In the genomic region with DNA sequence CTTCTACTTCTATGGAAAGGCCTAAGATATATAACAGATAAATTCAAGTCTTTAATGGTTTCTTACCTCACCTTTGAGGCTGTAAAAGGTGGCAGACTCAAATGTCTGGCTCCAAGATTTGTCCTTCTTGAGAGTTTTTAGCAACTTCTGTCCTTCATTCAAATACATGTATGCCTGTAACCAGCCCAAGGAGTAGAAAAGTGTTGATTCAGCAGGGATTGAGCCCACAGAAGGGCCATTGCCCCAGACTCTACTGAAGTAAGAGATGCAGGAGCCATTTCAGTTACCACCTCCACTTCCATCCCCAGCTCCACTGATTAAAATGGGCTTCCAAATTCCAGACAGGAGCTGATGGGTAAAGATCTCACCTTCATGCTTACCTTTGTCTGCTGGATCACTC, we compare ENCODE assay signal across 7 cellular contexts.
"Had no signal": no experiment of that assay in that cellular context is flagged by ENCODE, and none has a peak within 500 bp of the region (broad histone marks: within the 10 kb centered on the region; RNA-seq: fewer than 3 reads in every experiment).

No MANE protein-coding gene starts in this region.

- H3K27ac Mint-ChIP-seq: GM23338, HFFc6 had no signal

- H3K4me2 ChIP-seq: GM23338 had no signal

- DNase-seq: HFFc6, IMR-90 had no signal

- H3K4me3 ChIP-seq: GM23338, HAP-1 had no signal

- H3K9me3 Mint-ChIP-seq: GM23338, HFFc6 had no signal

- H3K4me3 Mint-ChIP-seq: GM23338, HFFc6 had no signal

- H3K36me3 ChIP-seq: HAP-1 had no signal

- ATAC-seq: GM23338, HCT116 had no signal

- H2AFZ ChIP-seq: GM23338 had no signal

- FAIRE-seq: H1, H54 had no signal

- H3K9me3 ChIP-seq: HAP-1 had no signal
